8 cellular contexts compared by ENCODE assay signal in genomic region chr16:79769320-79770243, GRCh38.
DNase-seq lines count a peak whose midpoint lies in the region; ATAC-seq and TF ChIP-seq lines count a peak whose summit lies in the region.

No MANE protein-coding gene starts in this region.

- H3K4me1 ChIP-seq in iPS-18a (ENCODE audit: control insufficient read depth, low read depth, low read length) (peaks cover 6% of the 10 kb centered on the region), spleen (peaks cover 5 to 37% (median 17%) of the 10 kb centered on the region in 6 donors)

- ATAC-seq in GM19035 (IDR thresholded peaks at IDR 0.05; ENCODE audit: unreplicated experiment) = no peak
- no peak for ATAC-seq in HG02884 (IDR thresholded peaks at IDR 0.05; ENCODE audit: unreplicated experiment)
- no peak for ATAC-seq in HG03159 (IDR thresholded peaks at IDR 0.05; ENCODE audit: unreplicated experiment)

- H3K4me3 ChIP-seq in iPS-18a (ENCODE audit: low read length) (peak overlapping the region; percentile 65), spleen (peak overlapping the region; percentile 35 to 77 (median 46))

- no peak for TF ChIP-seq POLR2A in spleen (IDR thresholded peaks at IDR 0.05)

- POLR2A ChIA-PET in HEK293T (lab: Yijun Ruan, JAX) = interaction anchor here (1.0 to 1.3 kb wide), 4 partner anchors 52 to 168 kb away, joined by 4 to 5 read pairs (median 4); partner anchors contain the start of gene MAF

- H3K9me3 ChIP-seq in iPS-18a (ENCODE audit: control insufficient read depth, low read depth, low read length) (no peaks in the 10 kb centered on the region), spleen (no peaks in the 10 kb centered on the region)

- peaks cover 21% of the 10 kb centered on the region for H3K27me3 Mint-ChIP-seq in activated T-helper 2 cell treated with anti-CD3 and anti-CD28 coated beads, Interferon-gamma antibody, Interleukin-2, Interleukin-4, amounts not matched to agents 10 μg/mL and 5 μg/mL and 100 μg/mL, durations not matched to agents 14 hours and 24 hours and 36 hours (ENCODE audit: low read depth)

- 34 to 55% (median 51%) methylated on average over 10 of the region's 10 CpGs for WGBS in spleen, 5 donors

- CTCF ChIA-PET in HEK293T (lab: Yijun Ruan, JAX) = interaction anchor here (1.2 kb wide), 1 partner anchor 168 kb away, joined by 9 read pairs; no protein-coding TSS in a partner anchor

- H3K27ac ChIP-seq in iPS-18a (ENCODE audit: low read length) = no peak overlapping the region
- H3K27ac ChIP-seq in spleen = peak overlapping the region in 6 of 8 donors; percentile 66 to 80 (median 72)

- DNase-seq in HEK293T (ENCODE audit: extremely low spot score) (no peak), spleen (no peak), D341Med (ENCODE audit: low spot score) (no peak)
- no peak for DNase-seq in activated T-helper 2 cell treated with anti-CD3 and anti-CD28 coated beads, Interferon-gamma antibody, Interleukin-2, Interleukin-4, amounts not matched to agents 10 μg/mL and 5 μg/mL and 100 μg/mL, durations not matched to agents 14 hours and 24 hours and 36 hours (ENCODE audit: low spot score)

- H3K4me3 Mint-ChIP-seq in activated T-helper 2 cell treated with anti-CD3 and anti-CD28 coated beads, Interferon-gamma antibody, Interleukin-2, Interleukin-4, amounts not matched to agents 10 μg/mL and 5 μg/mL and 100 μg/mL, durations not matched to agents 14 hours and 24 hours and 36 hours (ENCODE audit: low read depth) = peak overlapping the region; percentile 85

- H3K27ac Mint-ChIP-seq in activated T-helper 2 cell treated with anti-CD3 and anti-CD28 coated beads, Interferon-gamma antibody, Interleukin-2, Interleukin-4, amounts not matched to agents 10 μg/mL and 5 μg/mL and 100 μg/mL, durations not matched to agents 14 hours and 24 hours and 36 hours = peak overlapping the region; percentile 82

- no peaks in the 10 kb centered on the region for H3K9me3 Mint-ChIP-seq in activated T-helper 2 cell treated with anti-CD3 and anti-CD28 coated beads, Interferon-gamma antibody, Interleukin-2, Interleukin-4, amounts not matched to agents 10 μg/mL and 5 μg/mL and 100 μg/mL, durations not matched to agents 14 hours and 24 hours and 36 hours

- no peaks in the 10 kb centered on the region for H3K36me3 Mint-ChIP-seq in activated T-helper 2 cell treated with anti-CD3 and anti-CD28 coated beads, Interferon-gamma antibody, Interleukin-2, Interleukin-4, amounts not matched to agents 10 μg/mL and 5 μg/mL and 100 μg/mL, durations not matched to agents 14 hours and 24 hours and 36 hours (ENCODE audit: low read depth)

- H3K4me1 Mint-ChIP-seq in activated T-helper 2 cell treated with anti-CD3 and anti-CD28 coated beads, Interferon-gamma antibody, Interleukin-2, Interleukin-4, amounts not matched to agents 10 μg/mL and 5 μg/mL and 100 μg/mL, durations not matched to agents 14 hours and 24 hours and 36 hours (ENCODE audit: low read depth) = peaks cover 26% of the 10 kb centered on the region

- no peak for TF ChIP-seq CTCF in spleen (IDR thresholded peaks at IDR 0.05 in 8 of 11, conservative IDR thresholded peaks at IDR 0.05 in 3 of 11)

- intact Hi-C loops in activated T-helper 2 cell treated with anti-CD3 and anti-CD28 coated beads, Interferon-gamma antibody, Interleukin-2, Interleukin-4, amounts not matched to agents 10 μg/mL and 5 μg/mL and 100 μg/mL, durations not matched to agents 14 hours and 24 hours and 36 hours (cut with micrococcal nuclease) = loop anchor here (5.0 kb wide), 3 partner anchors 73 to 167 kb away; partner anchors contain the start of gene MAF
- intact Hi-C loops in spleen (cut with DNase I; ENCODE audit: low total_unique reads) = no loop called here

- H3K9ac ChIP-seq in iPS-18a (ENCODE audit: low read length) = peak overlapping the region; percentile 47

- peaks cover 12% of the 10 kb centered on the region for H3K27me3 ChIP-seq in iPS-18a (ENCODE audit: control insufficient read depth, insufficient read depth, low read length)
- no peaks in the 10 kb centered on the region for H3K27me3 ChIP-seq in spleen (replicated peaks in 1 of 7)

- H3K36me3 ChIP-seq in iPS-18a (ENCODE audit: control insufficient read depth, low read depth, low read length) (no peaks in the 10 kb centered on the region), spleen (no peaks in the 10 kb centered on the region)

TF ChIP-seq in HEK293T, 16 proteins besides CTCF, POLR2A, EP300 and RAD21:
- no peak for TF ChIP-seq FOXM1 (IDR thresholded peaks at IDR 0.05; ENCODE audit: borderline replicate concordance)
- peak; percentile 51 for TF ChIP-seq L3MBTL2 (conservative IDR thresholded peaks at IDR 0.05)
